9 cellular contexts compared by ENCODE assay signal in the genomic region with DNA sequence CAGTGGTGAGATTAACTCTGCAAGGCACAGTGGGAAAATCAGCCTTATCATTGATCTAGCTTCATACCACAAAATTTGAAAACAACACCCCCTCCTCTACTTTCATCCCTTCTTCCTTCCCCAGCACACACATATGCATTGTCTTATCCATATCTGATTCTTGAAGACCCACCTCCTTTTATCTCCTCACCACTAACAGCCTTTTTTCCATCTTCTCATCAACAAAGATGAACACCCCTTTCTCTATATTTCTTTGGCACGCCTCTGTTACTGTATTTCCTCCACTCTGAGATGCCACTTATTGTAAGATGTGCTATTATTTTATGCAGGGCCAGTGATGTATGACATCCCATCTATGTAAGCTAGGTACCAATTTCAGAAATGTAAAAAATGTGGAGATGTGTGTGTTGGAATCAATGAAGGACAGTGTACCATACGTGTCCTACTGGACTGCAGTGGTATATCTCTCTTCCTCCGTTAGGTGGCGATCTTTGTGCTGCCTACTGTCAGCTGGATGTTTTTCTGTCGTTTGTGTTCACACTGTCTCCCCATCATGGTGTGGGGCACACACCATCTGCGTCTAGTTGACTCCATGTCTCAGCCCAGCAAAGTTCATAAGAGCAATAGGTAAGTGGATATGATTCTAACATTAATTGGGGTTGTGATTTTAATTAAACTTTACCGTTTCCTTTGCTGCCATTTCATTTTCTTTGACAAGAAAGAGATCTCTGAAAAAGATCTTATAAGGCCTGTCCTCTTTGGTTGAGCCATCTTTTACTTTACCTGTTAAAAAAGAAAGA. TPM values are rescaled to one million over a fixed set of nuclear protein-coding genes. Genes with fewer than 3 reads are reported as not detected.
A peak's percentile ranks its signal among the peaks of the same experiment; 100 is the strongest.
DNase-seq lines count a peak whose midpoint lies in the region; ATAC-seq and TF ChIP-seq lines count a peak whose summit lies in the region.
"Had no signal": no experiment of that assay in that cellular context is flagged by ENCODE, and none has a peak within 500 bp of the region (broad histone marks: within the 10 kb centered on the region; RNA-seq: fewer than 3 reads in every experiment).

No MANE protein-coding gene starts in this region.

- H3K9me3 Mint-ChIP-seq in activated T-helper 17 cell treated with anti-CD3 and anti-CD28 coated beads, Interleukin-2, amount 50 U/mL, for 72 hours = peaks cover 4% of the 10 kb centered on the region

- no peaks in the 10 kb centered on the region for H3K79me2 ChIP-seq in OCI-LY1 (ENCODE audit: insufficient read depth, low read length)

- H3F3A ChIP-seq in OCI-LY1 (ENCODE audit: insufficient read depth, low read length) = no peaks in the 10 kb centered on the region

- H3K9me2 ChIP-seq in OCI-LY1 (ENCODE audit: low read depth, low read length) = no peaks in the 10 kb centered on the region

- H3K36me3 Mint-ChIP-seq in activated T-helper 17 cell treated with anti-CD3 and anti-CD28 coated beads, Interleukin-2, amount 50 U/mL, for 72 hours (ENCODE audit: low read depth) = no peaks in the 10 kb centered on the region

- ATAC-seq in GM21360 (IDR thresholded peaks at IDR 0.05; ENCODE audit: unreplicated experiment) (peak; percentile 78), psoas muscle (peak; percentile 44 to 75 (median 66))
- peak; percentile 91 for ATAC-seq in activated T-helper 17 cell treated with anti-CD3 and anti-CD28 coated beads, Interleukin-2, amount 50 U/mL, for 72 hours (replicated peaks)

- H2AFZ ChIP-seq in OCI-LY1 (ENCODE audit: low read length) = no peak overlapping the region

- no peak overlapping the region for H3K4me3 Mint-ChIP-seq in activated T-helper 17 cell treated with anti-CD3 and anti-CD28 coated beads, Interleukin-2, amount 50 U/mL, for 72 hours

- DNase-seq in DMS153 (lab: John Stamatoyannopoulos, UW) = peak; percentile 19
- peak; percentile 50 for DNase-seq in HuH-7.5 (ENCODE audit: low spot score)
- DNase-seq in globus pallidus (ENCODE audit: low spot score) = peak; percentile 53
- no peak for DNase-seq in psoas muscle
- no peak for DNase-seq in effector CD8-positive, alpha-beta T cell (lab: John Stamatoyannopoulos, UW)

- TF ChIP-seq CTCF in OCI-LY1 (IDR thresholded peaks at IDR 0.05; ENCODE audit: low read length) = peak; percentile 87
- peak; percentile 76 for TF ChIP-seq CTCF in psoas muscle (IDR thresholded peaks at IDR 0.05)

- H3K4me2 ChIP-seq in OCI-LY1 (ENCODE audit: low read length) = no peak overlapping the region

- no peaks in the 10 kb centered on the region for H4K20me1 ChIP-seq in OCI-LY1 (ENCODE audit: insufficient read depth, low read length)

- H3K27ac ChIP-seq in OCI-LY1 (ENCODE audit: low read depth, low read length, poor library complexity, severe bottlenecking) (no peak overlapping the region), psoas muscle (no peak overlapping the region)

- H3K9me3 ChIP-seq in OCI-LY1 (ENCODE audit: low read length) (no peaks in the 10 kb centered on the region), psoas muscle (no peaks in the 10 kb centered on the region)

- intact Hi-C loops in psoas muscle (cut with DNase I) = loop anchor here (2.0 to 10.0 kb wide), 4 partner anchors 79 to 599 kb away; partner anchors contain the start of gene HAL (in 1 of the 2)

- no peak overlapping the region for H3K27ac Mint-ChIP-seq in activated T-helper 17 cell treated with anti-CD3 and anti-CD28 coated beads, Interleukin-2, amount 50 U/mL, for 72 hours

- H3K27me3 Mint-ChIP-seq in activated T-helper 17 cell treated with anti-CD3 and anti-CD28 coated beads, Interleukin-2, amount 50 U/mL, for 72 hours = peaks cover 5% of the 10 kb centered on the region

- no peaks in the 10 kb centered on the region for H3K4me1 Mint-ChIP-seq in activated T-helper 17 cell treated with anti-CD3 and anti-CD28 coated beads, Interleukin-2, amount 50 U/mL, for 72 hours

- H3K9ac ChIP-seq in OCI-LY1 (ENCODE audit: low read length) = no peak overlapping the region

- H3K4me3 ChIP-seq in OCI-LY1 (ENCODE audit: low read depth, low read length, poor library complexity, severe bottlenecking) (no peak overlapping the region), psoas muscle (no peak overlapping the region)

- 23 to 29% (median 26%) methylated on average over 7 of the region's 7 CpGs for WGBS in psoas muscle, 3 donors

- H3K4me1 ChIP-seq in OCI-LY1 (ENCODE audit: insufficient read depth, low read length, severe bottlenecking) (no peaks in the 10 kb centered on the region), psoas muscle (no peaks in the 10 kb centered on the region)

- H3K36me3 ChIP-seq in OCI-LY1 (ENCODE audit: insufficient read depth, low read length) (no peaks in the 10 kb centered on the region), psoas muscle (ENCODE audit: insufficient read depth in 1 of 2, low read depth in 1 of 2) (no peaks in the 10 kb centered on the region)

- no peaks in the 10 kb centered on the region for H3K27me3 ChIP-seq in OCI-LY1 (ENCODE audit: insufficient read depth, low read length)
- no peaks in the 10 kb centered on the region for H3K27me3 ChIP-seq in psoas muscle (ENCODE audit: insufficient read depth in 3 of 3, low read length in 2 of 3)

RNA-seq across cellular contexts. Expression of gene CCDC38, which starts 24.0 kb away (rescaled TPM):
- under 1 TPM; 0.24 to 0.28 TPM for total RNA-seq in activated T-helper 17 cell treated with anti-CD3 and anti-CD28 coated beads, Interleukin-2, amount 50 U/mL, for 72 hours
- total RNA-seq in psoas muscle = under 1 TPM in 2 of 4 donors, not detected in 2; 0.08 to 0.30 TPM
- polyA plus RNA-seq in psoas muscle = under 1 TPM in 1 of 3 donors, not detected in 2; 0.04 TPM
- total RNA-seq: temporal lobe had no signal

RNA-seq across cellular contexts. Expression of gene AMDHD1, which starts 24.7 kb away (rescaled TPM):
- 1 to 10 TPM in 1 of 2 donors, under 1 TPM in 1; 0.80 to 1.4 TPM for total RNA-seq in activated T-helper 17 cell treated with anti-CD3 and anti-CD28 coated beads, Interleukin-2, amount 50 U/mL, for 72 hours
- 1 to 10 TPM in 1 of 4 donors, under 1 TPM in 3; 0.20 to 1.0 (median 0.47) TPM for total RNA-seq in psoas muscle
- 1 to 10 TPM in 1 of 3 donors, under 1 TPM in 2; 0.18 to 1.1 (median 0.45) TPM for polyA plus RNA-seq in psoas muscle

RNA-seq across cellular contexts. Expression of gene SNRPF, which starts 59.6 kb away (rescaled TPM):
- 10 to 100 TPM; 35.0 to 52.3 TPM for total RNA-seq in activated T-helper 17 cell treated with anti-CD3 and anti-CD28 coated beads, Interleukin-2, amount 50 U/mL, for 72 hours
- 10 to 100 TPM in 3 of 4 donors, 1 to 10 TPM in 1; 8.8 to 13.7 (median 11.3) TPM for total RNA-seq in psoas muscle
- 10 to 100 TPM; 16.3 to 40.8 (median 24.2) TPM for polyA plus RNA-seq in psoas muscle

Comparison
In these comparisons a context has a peak if more than half of its experiments do, and no peak if none do; other contexts are left out.
1. DNase-seq: peak in DMS153 (single experiment), HuH-7.5 (single experiment) and globus pallidus (single experiment); none in psoas muscle (0 of 2) and effector CD8-positive, alpha-beta T cell (single experiment).
2. Peak in every context shown above with its lines, with median percentiles within 50 percentile points of each other: ATAC-seq.